In the genomic region with DNA sequence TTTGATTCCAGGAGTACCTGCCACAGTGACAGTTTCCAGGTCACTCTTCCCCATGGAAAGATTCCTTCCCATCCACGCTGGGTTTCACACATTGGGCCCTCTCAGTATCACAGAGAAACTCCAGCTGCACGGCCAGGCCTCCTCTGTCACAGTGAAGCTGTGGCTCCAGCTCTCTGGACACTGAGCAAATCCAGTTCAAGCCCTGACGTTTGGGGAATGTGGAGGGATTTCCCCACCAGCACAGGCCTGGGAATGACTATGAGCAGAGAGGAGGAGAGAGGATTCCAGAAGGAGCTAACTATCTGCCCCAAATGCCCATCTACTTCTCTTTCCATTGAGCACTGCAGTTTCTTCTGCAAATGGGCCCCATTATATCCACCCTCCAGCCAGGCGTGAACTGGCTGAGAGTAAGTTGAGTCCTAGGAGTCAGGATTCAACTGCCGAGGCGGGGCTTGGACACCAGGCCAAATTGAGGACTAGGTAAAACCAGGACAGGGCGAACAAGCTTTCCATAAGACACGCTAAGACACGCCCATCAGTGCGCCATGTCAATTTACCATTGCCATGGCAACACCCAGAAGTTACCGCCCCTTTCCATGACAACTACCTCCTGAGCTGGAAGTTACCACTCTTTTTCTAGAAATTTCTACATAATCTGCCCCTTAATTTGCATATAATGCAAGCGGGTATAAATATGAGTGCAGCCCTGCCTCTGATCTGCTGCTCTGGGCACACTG, we compare ENCODE assay signal across 2 cellular contexts.
TF ChIP-seq lines count a peak whose summit lies in the region.

No MANE protein-coding gene starts in this region.

TF ChIP-seq in SK-N-SH, 30 proteins besides CTCF, POLR2A, EP300 and RAD21:
- no peak for TF ChIP-seq JUND (IDR thresholded peaks at IDR 0.05)
- TF ChIP-seq, protein P1, sequence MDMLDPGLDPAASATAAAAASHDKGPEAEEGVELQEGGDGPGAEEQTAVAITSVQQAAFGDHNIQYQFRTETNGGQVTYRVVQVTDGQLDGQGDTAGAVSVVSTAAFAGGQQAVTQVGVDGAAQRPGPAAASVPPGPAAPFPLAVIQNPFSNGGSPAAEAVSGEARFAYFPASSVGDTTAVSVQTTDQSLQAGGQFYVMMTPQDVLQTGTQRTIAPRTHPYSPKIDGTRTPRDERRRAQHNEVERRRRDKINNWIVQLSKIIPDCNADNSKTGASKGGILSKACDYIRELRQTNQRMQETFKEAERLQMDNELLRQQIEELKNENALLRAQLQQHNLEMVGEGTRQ (IDR thresholded peaks at IDR 0.05; ENCODE audit: borderline replicate concordance, low read depth, low read length): no peak
- TF ChIP-seq, protein P2, sequence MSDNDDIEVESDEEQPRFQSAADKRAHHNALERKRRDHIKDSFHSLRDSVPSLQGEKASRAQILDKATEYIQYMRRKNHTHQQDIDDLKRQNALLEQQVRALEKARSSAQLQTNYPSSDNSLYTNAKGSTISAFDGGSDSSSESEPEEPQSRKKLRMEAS (IDR thresholded peaks at IDR 0.05; ENCODE audit: low read depth): no peak
- TF ChIP-seq, protein P3, sequence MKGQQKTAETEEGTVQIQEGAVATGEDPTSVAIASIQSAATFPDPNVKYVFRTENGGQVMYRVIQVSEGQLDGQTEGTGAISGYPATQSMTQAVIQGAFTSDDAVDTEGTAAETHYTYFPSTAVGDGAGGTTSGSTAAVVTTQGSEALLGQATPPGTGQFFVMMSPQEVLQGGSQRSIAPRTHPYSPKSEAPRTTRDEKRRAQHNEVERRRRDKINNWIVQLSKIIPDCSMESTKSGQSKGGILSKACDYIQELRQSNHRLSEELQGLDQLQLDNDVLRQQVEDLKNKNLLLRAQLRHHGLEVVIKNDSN (IDR thresholded peaks at IDR 0.05; ENCODE audit: borderline replicate concordance, low read depth): no peak
- TF ChIP-seq GATA2 (CRISPR knock-in tag; IDR thresholded peaks at IDR 0.05): no peak
- TF ChIP-seq FOSL2 (IDR thresholded peaks at IDR 0.05; ENCODE audit: borderline replicate concordance, low read depth): no peak
- no peak for TF ChIP-seq SMC3 (IDR thresholded peaks at IDR 0.05; ENCODE audit: low read depth, low read length)
- TF ChIP-seq NFIC (IDR thresholded peaks at IDR 0.05; ENCODE audit: borderline replicate concordance): no peak
- TF ChIP-seq NRF1 (IDR thresholded peaks at IDR 0.05; ENCODE audit: low read depth, low read length): no peak
- TF ChIP-seq TAF1 (IDR thresholded peaks at IDR 0.05; ENCODE audit: borderline replicate concordance, low read depth, low read length): no peak
- no peak for TF ChIP-seq TEAD4 (IDR thresholded peaks at IDR 0.05; ENCODE audit: borderline replicate concordance, insufficient read depth)
- no peak for TF ChIP-seq MEF2A (IDR thresholded peaks at IDR 0.05; ENCODE audit: borderline replicate concordance, low read depth)
- TF ChIP-seq, protein P4, sequence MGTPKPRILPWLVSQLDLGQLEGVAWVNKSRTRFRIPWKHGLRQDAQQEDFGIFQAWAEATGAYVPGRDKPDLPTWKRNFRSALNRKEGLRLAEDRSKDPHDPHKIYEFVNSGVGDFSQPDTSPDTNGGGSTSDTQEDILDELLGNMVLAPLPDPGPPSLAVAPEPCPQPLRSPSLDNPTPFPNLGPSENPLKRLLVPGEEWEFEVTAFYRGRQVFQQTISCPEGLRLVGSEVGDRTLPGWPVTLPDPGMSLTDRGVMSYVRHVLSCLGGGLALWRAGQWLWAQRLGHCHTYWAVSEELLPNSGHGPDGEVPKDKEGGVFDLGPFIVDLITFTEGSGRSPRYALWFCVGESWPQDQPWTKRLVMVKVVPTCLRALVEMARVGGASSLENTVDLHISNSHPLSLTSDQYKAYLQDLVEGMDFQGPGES (IDR thresholded peaks at IDR 0.05; ENCODE audit: low read depth, low read length): no peak
- no peak for TF ChIP-seq YY1 (IDR thresholded peaks at IDR 0.05; ENCODE audit: low read depth)
- TF ChIP-seq FOXM1 (IDR thresholded peaks at IDR 0.05; ENCODE audit: low read depth): no peak
- no peak for TF ChIP-seq CHD2 (IDR thresholded peaks at IDR 0.05; ENCODE audit: low read length, partially characterized antibody)
- no peak for TF ChIP-seq RXRA (IDR thresholded peaks at IDR 0.05; ENCODE audit: borderline replicate concordance, low read depth)
- TF ChIP-seq SIN3A (IDR thresholded peaks at IDR 0.05; ENCODE audit: borderline replicate concordance, low read depth, low read length): no peak
TF ChIP-seq in SK-N-SH: peak in this region for 0.

TF ChIP-seq in SK-N-SH treated with all-trans-retinoic acid at 6 μM for 48 hours, 23 proteins besides CTCF, POLR2A, EP300 and RAD21:
- TF ChIP-seq, protein P5, sequence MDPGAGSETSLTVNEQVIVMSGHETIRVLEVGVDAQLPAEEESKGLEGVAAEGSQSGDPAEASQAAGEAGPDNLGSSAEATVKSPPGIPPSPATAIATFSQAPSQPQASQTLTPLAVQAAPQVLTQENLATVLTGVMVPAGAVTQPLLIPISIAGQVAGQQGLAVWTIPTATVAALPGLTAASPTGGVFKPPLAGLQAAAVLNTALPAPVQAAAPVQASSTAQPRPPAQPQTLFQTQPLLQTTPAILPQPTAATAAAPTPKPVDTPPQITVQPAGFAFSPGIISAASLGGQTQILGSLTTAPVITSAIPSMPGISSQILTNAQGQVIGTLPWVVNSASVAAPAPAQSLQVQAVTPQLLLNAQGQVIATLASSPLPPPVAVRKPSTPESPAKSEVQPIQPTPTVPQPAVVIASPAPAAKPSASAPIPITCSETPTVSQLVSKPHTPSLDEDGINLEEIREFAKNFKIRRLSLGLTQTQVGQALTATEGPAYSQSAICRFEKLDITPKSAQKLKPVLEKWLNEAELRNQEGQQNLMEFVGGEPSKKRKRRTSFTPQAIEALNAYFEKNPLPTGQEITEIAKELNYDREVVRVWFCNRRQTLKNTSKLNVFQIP (CRISPR knock-in tag; IDR thresholded peaks at IDR 0.05; ENCODE audit: borderline replicate concordance, low read depth): no peak
- TF ChIP-seq, protein P6, sequence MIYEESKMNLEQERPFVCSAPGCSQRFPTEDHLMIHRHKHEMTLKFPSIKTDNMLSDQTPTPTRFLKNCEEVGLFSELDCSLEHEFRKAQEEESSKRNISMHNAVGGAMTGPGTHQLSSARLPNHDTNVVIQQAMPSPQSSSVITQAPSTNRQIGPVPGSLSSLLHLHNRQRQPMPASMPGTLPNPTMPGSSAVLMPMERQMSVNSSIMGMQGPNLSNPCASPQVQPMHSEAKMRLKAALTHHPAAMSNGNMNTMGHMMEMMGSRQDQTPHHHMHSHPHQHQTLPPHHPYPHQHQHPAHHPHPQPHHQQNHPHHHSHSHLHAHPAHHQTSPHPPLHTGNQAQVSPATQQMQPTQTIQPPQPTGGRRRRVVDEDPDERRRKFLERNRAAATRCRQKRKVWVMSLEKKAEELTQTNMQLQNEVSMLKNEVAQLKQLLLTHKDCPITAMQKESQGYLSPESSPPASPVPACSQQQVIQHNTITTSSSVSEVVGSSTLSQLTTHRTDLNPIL (CRISPR knock-in tag; IDR thresholded peaks at IDR 0.05; ENCODE audit: low read depth): no peak
- no peak for TF ChIP-seq GLIS3 (CRISPR knock-in tag; IDR thresholded peaks at IDR 0.05)
- TF ChIP-seq ESRRG (CRISPR knock-in tag; IDR thresholded peaks at IDR 0.05): no peak
- no peak for TF ChIP-seq TOX (CRISPR knock-in tag; IDR thresholded peaks at IDR 0.05; ENCODE audit: borderline replicate concordance)
- TF ChIP-seq PPARA (CRISPR knock-in tag; IDR thresholded peaks at IDR 0.05; ENCODE audit: borderline replicate concordance): no peak
- TF ChIP-seq ZC3H10 (CRISPR knock-in tag; IDR thresholded peaks at IDR 0.05): no peak
- TF ChIP-seq TCF4 (CRISPR knock-in tag; IDR thresholded peaks at IDR 0.05; ENCODE audit: borderline replicate concordance): no peak
- TF ChIP-seq, protein P7, sequence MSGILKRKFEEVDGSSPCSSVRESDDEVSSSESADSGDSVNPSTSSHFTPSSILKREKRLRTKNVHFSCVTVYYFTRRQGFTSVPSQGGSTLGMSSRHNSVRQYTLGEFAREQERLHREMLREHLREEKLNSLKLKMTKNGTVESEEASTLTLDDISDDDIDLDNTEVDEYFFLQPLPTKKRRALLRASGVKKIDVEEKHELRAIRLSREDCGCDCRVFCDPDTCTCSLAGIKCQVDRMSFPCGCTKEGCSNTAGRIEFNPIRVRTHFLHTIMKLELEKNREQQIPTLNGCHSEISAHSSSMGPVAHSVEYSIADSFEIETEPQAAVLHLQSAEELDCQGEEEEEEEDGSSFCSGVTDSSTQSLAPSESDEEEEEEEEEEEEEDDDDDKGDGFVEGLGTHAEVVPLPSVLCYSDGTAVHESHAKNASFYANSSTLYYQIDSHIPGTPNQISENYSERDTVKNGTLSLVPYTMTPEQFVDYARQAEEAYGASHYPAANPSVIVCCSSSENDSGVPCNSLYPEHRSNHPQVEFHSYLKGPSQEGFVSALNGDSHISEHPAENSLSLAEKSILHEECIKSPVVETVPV (CRISPR knock-in tag; IDR thresholded peaks at IDR 0.05): no peak
- TF ChIP-seq CSDC2 (CRISPR knock-in tag; IDR thresholded peaks at IDR 0.05): no peak
- no peak for TF ChIP-seq BACH2 (CRISPR knock-in tag; IDR thresholded peaks at IDR 0.05; ENCODE audit: borderline replicate concordance)
- TF ChIP-seq, protein P8, sequence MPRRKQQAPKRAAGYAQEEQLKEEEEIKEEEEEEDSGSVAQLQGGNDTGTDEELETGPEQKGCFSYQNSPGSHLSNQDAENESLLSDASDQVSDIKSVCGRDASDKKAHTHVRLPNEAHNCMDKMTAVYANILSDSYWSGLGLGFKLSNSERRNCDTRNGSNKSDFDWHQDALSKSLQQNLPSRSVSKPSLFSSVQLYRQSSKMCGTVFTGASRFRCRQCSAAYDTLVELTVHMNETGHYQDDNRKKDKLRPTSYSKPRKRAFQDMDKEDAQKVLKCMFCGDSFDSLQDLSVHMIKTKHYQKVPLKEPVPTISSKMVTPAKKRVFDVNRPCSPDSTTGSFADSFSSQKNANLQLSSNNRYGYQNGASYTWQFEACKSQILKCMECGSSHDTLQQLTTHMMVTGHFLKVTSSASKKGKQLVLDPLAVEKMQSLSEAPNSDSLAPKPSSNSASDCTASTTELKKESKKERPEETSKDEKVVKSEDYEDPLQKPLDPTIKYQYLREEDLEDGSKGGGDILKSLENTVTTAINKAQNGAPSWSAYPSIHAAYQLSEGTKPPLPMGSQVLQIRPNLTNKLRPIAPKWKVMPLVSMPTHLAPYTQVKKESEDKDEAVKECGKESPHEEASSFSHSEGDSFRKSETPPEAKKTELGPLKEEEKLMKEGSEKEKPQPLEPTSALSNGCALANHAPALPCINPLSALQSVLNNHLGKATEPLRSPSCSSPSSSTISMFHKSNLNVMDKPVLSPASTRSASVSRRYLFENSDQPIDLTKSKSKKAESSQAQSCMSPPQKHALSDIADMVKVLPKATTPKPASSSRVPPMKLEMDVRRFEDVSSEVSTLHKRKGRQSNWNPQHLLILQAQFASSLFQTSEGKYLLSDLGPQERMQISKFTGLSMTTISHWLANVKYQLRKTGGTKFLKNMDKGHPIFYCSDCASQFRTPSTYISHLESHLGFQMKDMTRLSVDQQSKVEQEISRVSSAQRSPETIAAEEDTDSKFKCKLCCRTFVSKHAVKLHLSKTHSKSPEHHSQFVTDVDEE (CRISPR knock-in tag; IDR thresholded peaks at IDR 0.05): no peak
- no peak for TF ChIP-seq ARNTL (CRISPR knock-in tag; IDR thresholded peaks at IDR 0.05; ENCODE audit: borderline replicate concordance, low read depth)
- no peak for TF ChIP-seq ZFP30 (CRISPR knock-in tag; IDR thresholded peaks at IDR 0.05)
- TF ChIP-seq, protein P9, sequence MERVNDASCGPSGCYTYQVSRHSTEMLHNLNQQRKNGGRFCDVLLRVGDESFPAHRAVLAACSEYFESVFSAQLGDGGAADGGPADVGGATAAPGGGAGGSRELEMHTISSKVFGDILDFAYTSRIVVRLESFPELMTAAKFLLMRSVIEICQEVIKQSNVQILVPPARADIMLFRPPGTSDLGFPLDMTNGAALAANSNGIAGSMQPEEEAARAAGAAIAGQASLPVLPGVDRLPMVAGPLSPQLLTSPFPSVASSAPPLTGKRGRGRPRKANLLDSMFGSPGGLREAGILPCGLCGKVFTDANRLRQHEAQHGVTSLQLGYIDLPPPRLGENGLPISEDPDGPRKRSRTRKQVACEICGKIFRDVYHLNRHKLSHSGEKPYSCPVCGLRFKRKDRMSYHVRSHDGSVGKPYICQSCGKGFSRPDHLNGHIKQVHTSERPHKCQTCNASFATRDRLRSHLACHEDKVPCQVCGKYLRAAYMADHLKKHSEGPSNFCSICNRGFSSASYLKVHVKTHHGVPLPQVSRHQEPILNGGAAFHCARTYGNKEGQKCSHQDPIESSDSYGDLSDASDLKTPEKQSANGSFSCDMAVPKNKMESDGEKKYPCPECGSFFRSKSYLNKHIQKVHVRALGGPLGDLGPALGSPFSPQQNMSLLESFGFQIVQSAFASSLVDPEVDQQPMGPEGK (CRISPR knock-in tag; IDR thresholded peaks at IDR 0.05; ENCODE audit: borderline replicate concordance): no peak
- TF ChIP-seq ISL1 (CRISPR knock-in tag; IDR thresholded peaks at IDR 0.05): no peak
- TF ChIP-seq OSR1 (CRISPR knock-in tag; IDR thresholded peaks at IDR 0.05): no peak
